In genomic region chr10:46367209-46367608, GRCh38 we compare ENCODE assay signal across 5 cellular contexts. TPM values are rescaled to one million over a fixed set of nuclear protein-coding genes. Genes with fewer than 3 reads are reported as not detected.
"Had no signal": no experiment of that assay in that cellular context is flagged by ENCODE, and none has a peak within 500 bp of the region (broad histone marks: within the 10 kb centered on the region; RNA-seq: fewer than 3 reads in every experiment).

No MANE protein-coding gene starts in this region.

RNA-seq across cellular contexts. Expression of gene ANXA8L1, which starts 8.4 kb away (rescaled TPM):
- total RNA-seq: GM23338, H1, H4, H7, H9 had no signal
